In the genomic region with DNA sequence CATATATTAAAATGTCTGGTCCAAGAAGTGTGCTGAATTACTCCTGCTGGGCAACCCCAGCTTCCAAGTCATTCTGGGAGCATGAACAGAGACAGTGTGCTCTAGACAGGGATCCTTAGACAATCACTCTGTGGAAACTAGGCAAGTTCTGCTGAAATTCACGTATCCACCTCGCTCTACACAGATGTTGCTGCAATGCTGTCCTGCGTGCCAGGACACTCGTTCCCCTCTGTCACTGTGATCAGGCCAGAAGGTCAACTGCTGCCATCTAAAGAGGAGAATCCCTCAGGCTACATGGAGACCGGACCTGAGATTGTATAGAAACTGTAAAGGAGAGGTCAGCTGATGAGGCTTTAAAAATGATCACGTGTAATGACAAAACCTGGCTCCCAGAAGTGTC, we compare ENCODE assay signal across 13 cellular contexts.
DNase-seq lines count a peak whose midpoint lies in the region; ATAC-seq, FAIRE-seq and TF ChIP-seq lines count a peak whose summit lies in the region.
"Had no signal": no experiment of that assay in that cellular context is flagged by ENCODE, and none has a peak within 500 bp of the region (broad histone marks: within the 10 kb centered on the region; RNA-seq: fewer than 3 reads in every experiment).

No MANE protein-coding gene starts in this region.

- no peaks in the 10 kb centered on the region for H3K27me3 Mint-ChIP-seq in activated T-cell treated with anti-CD3 and anti-CD28 coated beads, Interleukin-2, amount 50 U/mL, for 24 hours
- H3K27me3 Mint-ChIP-seq in astrocyte (ENCODE audit: low read depth, unreplicated experiment) = no peaks in the 10 kb centered on the region
- H3K27me3 Mint-ChIP-seq: activated naive CD4-positive, alpha-beta T cell treated with anti-CD3 and anti-CD28 coated beads, Interleukin-2, amount 50 U/mL, for 24 hours had no signal

- intact Hi-C loops in thyroid gland (cut with DNase I) = no loop called here

- WGBS in lung, 2 donors = 78 to 89% methylated on average over 6 of the region's 6 CpGs
- WGBS in thyroid gland, 2 donors = 87 to 88% methylated on average over 6 of the region's 6 CpGs

- peaks cover 41% of the 10 kb centered on the region for H3K4me1 Mint-ChIP-seq in activated T-cell treated with anti-CD3 and anti-CD28 coated beads, Interleukin-2, amount 50 U/mL, for 24 hours (ENCODE audit: low read depth)
- peaks cover 15% of the 10 kb centered on the region for H3K4me1 Mint-ChIP-seq in astrocyte (ENCODE audit: low read depth, unreplicated experiment)

- H4K20me1 ChIP-seq in astrocyte (ENCODE audit: insufficient read depth, low read length) = peaks cover 3% of the 10 kb centered on the region

- peak overlapping the region; percentile 82 for H3K27ac Mint-ChIP-seq in activated T-cell treated with anti-CD3 and anti-CD28 coated beads, Interleukin-2, amount 50 U/mL, for 24 hours
- H3K27ac Mint-ChIP-seq in astrocyte (ENCODE audit: unreplicated experiment) = no peak overlapping the region
- H3K27ac Mint-ChIP-seq: activated naive CD4-positive, alpha-beta T cell treated with anti-CD3 and anti-CD28 coated beads, Interleukin-2, amount 50 U/mL, for 24 hours had no signal

- no peak overlapping the region for H3K27ac ChIP-seq in astrocyte (ENCODE audit: low read depth, low read length)
- peak overlapping the region; percentile 21 to 49 for H3K27ac ChIP-seq in lung (ENCODE audit: low read depth in 1 of 2, low read length in 1 of 2)
- H3K27ac ChIP-seq in thyroid gland = peak overlapping the region in 2 of 3 donors; percentile 21 to 36
- H3K27ac ChIP-seq: cardiac muscle cell had no signal

- no peak overlapping the region for H2AFZ ChIP-seq in astrocyte (ENCODE audit: low read depth, low read length)

- H3K4me1 ChIP-seq in astrocyte (ENCODE audit: insufficient read depth, low read length) (peaks cover 29% of the 10 kb centered on the region), lung (ENCODE audit: control insufficient read depth in 2 of 2, insufficient read depth in 2 of 2, low read length in 2 of 2) (peaks cover 3 to 10% of the 10 kb centered on the region in 2 donors), thyroid gland (peaks cover 24 to 68% of the 10 kb centered on the region in 2 donors)

- H3K9me3 ChIP-seq in astrocyte (ENCODE audit: insufficient read depth, low read depth, low read length) (no peaks in the 10 kb centered on the region), lung (ENCODE audit: control insufficient read depth in 2 of 2, insufficient read depth in 1 of 2, low read length in 1 of 2) (peaks cover 0 to 2% of the 10 kb centered on the region in 2 donors), thyroid gland (no peaks in the 10 kb centered on the region)

- H3K4me3 ChIP-seq in astrocyte (ENCODE audit: insufficient read depth, low read depth, low read length) = no peak overlapping the region
- H3K4me3 ChIP-seq in lung = no peak overlapping the region
- H3K4me3 ChIP-seq in thyroid gland (replicated peaks in 1 of 3) = no peak overlapping the region
- H3K4me3 ChIP-seq: cardiac muscle cell had no signal

- FAIRE-seq in astrocyte (lab: Jason Lieb, UNC) = no peak

- no peak for TF ChIP-seq CTCF in astrocyte (IDR thresholded peaks at IDR 0.05; ENCODE audit: insufficient read depth, low read depth, low read length)
- TF ChIP-seq CTCF in lung (IDR thresholded peaks at IDR 0.05; ENCODE audit: control extremely low read depth, extremely low read depth) = no peak
- TF ChIP-seq CTCF in thyroid gland (IDR thresholded peaks at IDR 0.05) = no peak

- H3K4me2 ChIP-seq in astrocyte (ENCODE audit: low read length) = peak overlapping the region; percentile 8

- DNase-seq in activated T-cell treated with anti-CD3 and anti-CD28 coated beads, Interleukin-2, amount 50 U/mL, for 24 hours = no peak
- no peak for DNase-seq in activated T-cell treated with anti-CD3 and anti-CD28 coated beads for 4 hours
- DNase-seq in astrocyte (ENCODE audit: low read depth) = no peak
- no peak for DNase-seq in lung (ENCODE audit: low spot score)
- no peak for DNase-seq in thyroid gland
- DNase-seq in NCI-H1930 (lab: John Stamatoyannopoulos, UW) = no peak
- DNase-seq: HCEC 1CT, left colon had no signal

- no peaks in the 10 kb centered on the region for H3K79me2 ChIP-seq in astrocyte (ENCODE audit: insufficient read depth, low read length)

- TF ChIP-seq POLR2A in thyroid gland (IDR thresholded peaks at IDR 0.05) = no peak

- peaks cover 94% of the 10 kb centered on the region for H3K36me3 Mint-ChIP-seq in activated T-cell treated with anti-CD3 and anti-CD28 coated beads, Interleukin-2, amount 50 U/mL, for 24 hours (ENCODE audit: low read depth)
- peaks cover 40% of the 10 kb centered on the region for H3K36me3 Mint-ChIP-seq in astrocyte (ENCODE audit: low read depth, unreplicated experiment)

- no peak for ATAC-seq in lung (ENCODE audit: insufficient read depth, low FRiP score)
- no peak for ATAC-seq in HG03025 (IDR thresholded peaks at IDR 0.05; ENCODE audit: low FRiP score, unreplicated experiment)
- no peak for ATAC-seq in HG03571 (IDR thresholded peaks at IDR 0.05; ENCODE audit: unreplicated experiment)
- ATAC-seq: left colon had no signal

- H3K9me3 Mint-ChIP-seq in activated T-cell treated with anti-CD3 and anti-CD28 coated beads, Interleukin-2, amount 50 U/mL, for 24 hours = no peaks in the 10 kb centered on the region
- no peaks in the 10 kb centered on the region for H3K9me3 Mint-ChIP-seq in astrocyte (ENCODE audit: unreplicated experiment)
- H3K9me3 Mint-ChIP-seq: activated naive CD4-positive, alpha-beta T cell treated with anti-CD3 and anti-CD28 coated beads, Interleukin-2, amount 50 U/mL, for 24 hours; neural crest cell had no signal

- no peak overlapping the region for H3K4me3 Mint-ChIP-seq in activated T-cell treated with anti-CD3 and anti-CD28 coated beads, Interleukin-2, amount 50 U/mL, for 24 hours
- H3K4me3 Mint-ChIP-seq in astrocyte (ENCODE audit: unreplicated experiment) = no peak overlapping the region
- H3K4me3 Mint-ChIP-seq: activated naive CD4-positive, alpha-beta T cell treated with anti-CD3 and anti-CD28 coated beads, Interleukin-2, amount 50 U/mL, for 24 hours; neural crest cell had no signal

- no peak overlapping the region for H3K9ac ChIP-seq in astrocyte (ENCODE audit: low read length)

- H3K27me3 ChIP-seq in astrocyte (ENCODE audit: insufficient read depth, low read length) (no peaks in the 10 kb centered on the region), lung (ENCODE audit: control insufficient read depth, insufficient read depth) (no peaks in the 10 kb centered on the region), thyroid gland (no peaks in the 10 kb centered on the region)
- H3K27me3 ChIP-seq: cardiac muscle cell had no signal

- H3K36me3 ChIP-seq in astrocyte (ENCODE audit: insufficient read depth, low read length) (peaks cover 5% of the 10 kb centered on the region), lung (ENCODE audit: control insufficient read depth in 2 of 2, insufficient read depth in 2 of 2, low read length in 2 of 2) (peaks cover 3 to 64% of the 10 kb centered on the region in 2 donors), thyroid gland (peaks cover 4 to 6% of the 10 kb centered on the region in 2 donors)
- H3K36me3 ChIP-seq: cardiac muscle cell had no signal
